Comparison of ENCODE assay signal across 23 cellular contexts in the genomic region with DNA sequence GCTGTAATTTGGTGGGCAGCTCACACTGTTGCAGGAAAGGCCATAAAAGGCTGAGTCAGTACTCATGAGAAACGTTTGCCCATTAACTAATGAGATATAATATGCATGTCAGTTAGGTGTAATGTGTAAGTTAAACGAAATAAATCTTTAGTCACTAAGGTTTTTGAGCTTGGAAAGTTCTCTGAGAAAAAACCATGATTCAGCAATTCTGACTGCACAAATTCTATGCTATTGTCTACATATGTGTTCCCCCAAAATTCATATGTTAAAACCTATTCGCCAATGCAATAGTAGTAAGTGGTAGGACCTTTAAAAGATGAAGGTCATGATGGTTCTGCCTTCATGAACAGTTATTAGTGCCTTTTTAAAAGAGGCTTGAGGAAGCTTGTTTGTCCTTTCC.
"Had no signal": no experiment of that assay in that cellular context is flagged by ENCODE, and none has a peak within 500 bp of the region (broad histone marks: within the 10 kb centered on the region; RNA-seq: fewer than 3 reads in every experiment).

No MANE protein-coding gene starts in this region.

- H3K36me3 ChIP-seq: esophagus muscularis mucosa, gastrocnemius medialis, heart right ventricle, left lung, lower lobe of right lung had no signal

- H3K27me3 Mint-ChIP-seq: naive B cell had no signal

- ATAC-seq: foreskin keratinocyte, gastrocnemius medialis, heart right ventricle, left cardiac atrium, left lung, left ventricle myocardium superior, lower lobe of right lung, mucosa of descending colon had no signal

- H3K4me1 ChIP-seq: esophagus muscularis mucosa, foreskin keratinocyte, gastrocnemius medialis, heart right ventricle, left lung, lower lobe of right lung had no signal

- H3K9me3 ChIP-seq: gastrocnemius medialis, mucosa of descending colon had no signal

- H3K27ac Mint-ChIP-seq: mesothelial cell of epicardium, naive B cell had no signal

- DNase-seq: dermis blood vessel endothelial cell; dorsolateral prefrontal cortex; effector CD4-positive, alpha-beta T cell; effector memory CD4-positive, alpha-beta T cell; foreskin keratinocyte; gastrocnemius medialis; glutamatergic neuron; head of caudate nucleus; heart right ventricle; hippocampal formation; left cardiac atrium; left lung; left ventricle myocardium superior; lower lobe of right lung; mesenchymal stem cell; mucosa of descending colon; naive B cell had no signal

- FAIRE-seq: endothelial cell of umbilical vein, islet of Langerhans, keratinocyte had no signal

- H3K4me3 Mint-ChIP-seq: mesothelial cell of epicardium, naive B cell had no signal

- H3K27ac ChIP-seq: coronary artery, dorsolateral prefrontal cortex, esophagus muscularis mucosa, foreskin keratinocyte, gastrocnemius medialis, heart right ventricle, left lung, lower lobe of right lung had no signal

- H3K36me3 Mint-ChIP-seq: mesothelial cell of epicardium, naive B cell had no signal

- H3K4me1 Mint-ChIP-seq: mesothelial cell of epicardium, naive B cell had no signal

- H3K27me3 ChIP-seq: dorsolateral prefrontal cortex, esophagus muscularis mucosa, foreskin keratinocyte, gastrocnemius medialis, heart right ventricle, left lung had no signal

- H3K4me3 ChIP-seq: coronary artery, dorsolateral prefrontal cortex, esophagus muscularis mucosa, gastrocnemius medialis, heart right ventricle, left lung, lower lobe of right lung, mucosa of descending colon had no signal
